1 cellular context compared by ENCODE assay signal in genomic region chr1:110060034-110060661, GRCh38.
A peak's percentile ranks its signal among the peaks of the same experiment; 100 is the strongest.
TF ChIP-seq lines count a peak whose summit lies in the region.

No MANE protein-coding gene starts in this region.

TF ChIP-seq in K562, 482 proteins besides CTCF, POLR2A, EP300 and RAD21 (continued from another document and continues in another):
- TF ChIP-seq RREB1 (CRISPR knock-in tag; IDR thresholded peaks at IDR 0.05) (no peak), ZNF592 (IDR thresholded peaks at IDR 0.05) (0 out of 2 replicates have a peak, but pooled peaks have one; percentile 51), ARID1B (IDR thresholded peaks at IDR 0.05) (no peak), ZBTB34 (CRISPR knock-in tag; IDR thresholded peaks at IDR 0.05) (no peak), SPI1 (IDR thresholded peaks at IDR 0.05; ENCODE audit: borderline replicate concordance, low read depth, low read length) (no peak), SAP30 (IDR thresholded peaks at IDR 0.05; ENCODE audit: borderline replicate concordance, insufficient read depth, low read depth, low read length, poor library complexity, severe bottlenecking) (no peak), CTBP1 (IDR thresholded peaks at IDR 0.05; ENCODE audit: borderline replicate concordance) (peak; percentile 67; the same call in 1 of the 2 replicates), NONO (IDR thresholded peaks at IDR 0.05; ENCODE audit: low read depth in 2 of 2, low read length in 1 of 2) (0 out of 4 replicates have a peak, but pooled peaks of 1 of the 2 experiments have one; percentile 20), CREB3L1 (IDR thresholded peaks at IDR 0.05; ENCODE audit: borderline replicate concordance, low read depth) (no peak), SUPT5H (IDR thresholded peaks at IDR 0.05) (no peak; the same call in 1 of the 2 replicates), ZNF354B (CRISPR knock-in tag; IDR thresholded peaks at IDR 0.05) (no peak), KLF1 (tag; IDR thresholded peaks at IDR 0.05) (no peak), CCAR2 (IDR thresholded peaks at IDR 0.05; ENCODE audit: low read depth, low read length) (no peak), ZNF407 (IDR thresholded peaks at IDR 0.05; ENCODE audit: low read depth) (no peak), ZKSCAN3 (CRISPR knock-in tag; IDR thresholded peaks at IDR 0.05) (no peak), STAG1 (CRISPR knock-in tag; IDR thresholded peaks at IDR 0.05; ENCODE audit: borderline replicate concordance) (no peak), GTF2B (IDR thresholded peaks at IDR 0.05; ENCODE audit: extremely low read depth, insufficient read length) (no peak), ATF1 (CRISPR knock-in tag; IDR thresholded peaks at IDR 0.05) (no peak), ATF1 (tag; IDR thresholded peaks at IDR 0.05) (peak; percentile 31; the same call in 1 of the 2 replicates), IFI16 (CRISPR knock-in tag; IDR thresholded peaks at IDR 0.05) (no peak), HOXB6 (CRISPR knock-in tag; IDR thresholded peaks at IDR 0.05; ENCODE audit: borderline replicate concordance) (no peak), HINFP (tag; conservative IDR thresholded peaks at IDR 0.05; ENCODE audit: low read depth) (no peak), ZNF561 (CRISPR knock-in tag; conservative IDR thresholded peaks at IDR 0.05) (no peak), GTF2A2 (tag; IDR thresholded peaks at IDR 0.05) (no peak), USF1 (CRISPR knock-in tag; IDR thresholded peaks at IDR 0.05) (no peak), ZNF121 (CRISPR knock-in tag; conservative IDR thresholded peaks at IDR 0.05) (no peak), ZC3H4 (CRISPR knock-in tag; IDR thresholded peaks at IDR 0.05; ENCODE audit: borderline replicate concordance) (no peak), ZNF586 (CRISPR knock-in tag; conservative IDR thresholded peaks at IDR 0.05) (no peak), IRF2 (CRISPR knock-in tag; IDR thresholded peaks at IDR 0.05) (no peak), ZEB2 (IDR thresholded peaks at IDR 0.05) (no peak), XRCC5 (IDR thresholded peaks at IDR 0.05; ENCODE audit: low read depth, low read length) (peak; percentile 84), RBM17 (IDR thresholded peaks at IDR 0.05; ENCODE audit: borderline replicate concordance, low read depth, low read length) (no peak), PTRF (tag; IDR thresholded peaks at IDR 0.05) (no peak), ATF7 (IDR thresholded peaks at IDR 0.05) (no peak), ZNF696 (CRISPR knock-in tag; conservative IDR thresholded peaks at IDR 0.05) (no peak)
